Comparison of ENCODE assay signal across 8 cellular contexts in the genomic region with DNA sequence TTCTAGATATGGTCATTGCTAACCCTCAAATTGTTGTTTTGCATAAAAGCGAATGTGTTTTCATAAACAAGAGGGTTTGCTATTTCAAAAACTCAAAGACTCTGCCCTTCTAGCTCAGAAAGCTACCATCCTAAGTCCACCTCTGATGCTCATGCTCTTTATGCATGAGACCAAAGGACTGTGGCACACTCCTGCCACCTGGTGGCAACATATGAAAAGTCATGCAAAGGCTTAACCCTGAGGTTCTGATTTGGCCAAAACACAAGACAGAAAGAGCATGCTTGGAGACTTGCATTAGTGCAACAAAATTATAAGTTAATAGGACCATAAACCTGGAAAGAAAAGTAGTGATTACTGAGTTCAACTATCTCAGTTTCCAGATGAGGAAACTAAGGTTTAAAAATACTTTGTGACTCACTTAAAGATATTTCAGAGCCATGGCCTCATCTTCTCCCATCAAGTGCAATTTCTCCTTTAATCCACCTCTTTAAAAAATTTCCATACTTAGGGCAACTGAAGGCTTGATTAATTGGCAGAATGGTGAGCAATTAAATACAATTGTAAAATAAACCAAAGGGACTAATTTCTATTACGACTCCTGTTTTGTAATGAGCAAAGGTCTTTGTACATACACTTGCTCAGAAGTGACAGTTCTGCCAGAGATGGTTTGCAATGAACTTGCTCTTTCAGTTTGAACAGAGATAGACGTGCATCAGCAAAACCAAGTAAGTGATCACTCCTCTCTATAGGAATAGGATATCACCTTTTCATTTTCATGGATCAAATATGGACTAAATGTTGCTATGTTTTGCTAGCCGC.
DNase-seq lines count a peak whose midpoint lies in the region; ATAC-seq and TF ChIP-seq lines count a peak whose summit lies in the region.

No MANE protein-coding gene starts in this region.

- no peak for TF ChIP-seq EP300 in tibial nerve (IDR thresholded peaks at IDR 0.05)

- POLR2A ChIA-PET in PC-3 (lab: Charles Lee; ENCODE audit: unreplicated experiment) = no interaction called here

- H3K36me3 ChIP-seq in PC-3 (ENCODE audit: low read depth, low read length) (no peaks in the 10 kb centered on the region), tibial nerve (no peaks in the 10 kb centered on the region)

- H3K4me1 ChIP-seq in PC-3 (ENCODE audit: insufficient read depth, low read length) (peaks cover 6% of the 10 kb centered on the region; the same call in 1 of the 2 replicates), tibial nerve (peaks cover 0 to 16% (median 11%) of the 10 kb centered on the region in 4 donors)

- H3K27ac ChIP-seq in PC-3 (ENCODE audit: low read length) (no peak overlapping the region), tibial nerve (no peak overlapping the region)

- intact Hi-C loops in PC-3 (cut with micrococcal nuclease) = loop anchor here (2.0 to 10.0 kb wide), 4 partner anchors 308 to 1330 kb away; a partner anchor contains a TSS

- no peak for TF ChIP-seq POLR2A in tibial nerve (IDR thresholded peaks at IDR 0.05)

- BruUV-seq in PC-3 (replicated peaks; lab: Mats Ljungman, UMichigan) = no TSS peak

- H3K9me3 ChIP-seq in PC-3 (ENCODE audit: low read length) = no peaks in the 10 kb centered on the region
- H3K9me3 ChIP-seq in tibial nerve = no peaks in the 10 kb centered on the region

- H3K4me1 Mint-ChIP-seq in activated T-cell treated with anti-CD3 and anti-CD28 coated beads, Interleukin-2, amount 50 U/mL, for 72 hours (ENCODE audit: low read depth) = peaks cover 34% of the 10 kb centered on the region

- H3K27ac Mint-ChIP-seq in activated T-cell treated with anti-CD3 and anti-CD28 coated beads, Interleukin-2, amount 50 U/mL, for 72 hours = peak overlapping the region; percentile 43

- TF ChIP-seq CTCF in PC-3 (conservative IDR thresholded peaks at IDR 0.05; ENCODE audit: low read depth, low read length) (peak; percentile 88), fibroblast of the aortic adventitia (IDR thresholded peaks at IDR 0.05; ENCODE audit: insufficient read depth, low read length) (peak; percentile 90), tibial nerve (IDR thresholded peaks at IDR 0.05) (peak; percentile 78 to 88 (median 84))

- ATAC-seq in GM21737 (IDR thresholded peaks at IDR 0.05; ENCODE audit: unreplicated experiment) (peak; percentile 79), PC-3 (peak; percentile 88)
- ATAC-seq in activated T-cell treated with anti-CD3 and anti-CD28 coated beads, Interleukin-2, amount 50 U/mL, for 72 hours (replicated peaks in 1 of 2) = peak; percentile 41 to 50

- H4K20me1 ChIP-seq in PC-3 (ENCODE audit: low read length) = no peaks in the 10 kb centered on the region

- no peaks in the 10 kb centered on the region for H3K9me2 ChIP-seq in PC-3 (replicated peaks; ENCODE audit: low read length)

- H2AFZ ChIP-seq in PC-3 (ENCODE audit: low read length) = no peak overlapping the region

- H3K27me3 Mint-ChIP-seq in activated T-cell treated with anti-CD3 and anti-CD28 coated beads, Interleukin-2, amount 50 U/mL, for 72 hours (ENCODE audit: low read depth) = peaks cover 14% of the 10 kb centered on the region

- no peak overlapping the region for H3K4me2 ChIP-seq in PC-3 (ENCODE audit: low read length)

- H3F3A ChIP-seq in PC-3 (ENCODE audit: low read length, unreplicated experiment) = no peaks in the 10 kb centered on the region

- no peaks in the 10 kb centered on the region for H3K79me2 ChIP-seq in PC-3 (ENCODE audit: low read length)

- WGBS in tibial nerve, 2 donors = 65 to 69% methylated on average over 4 of the region's 4 CpGs

- H3K27me3 ChIP-seq in PC-3 (ENCODE audit: low read length) (no peaks in the 10 kb centered on the region), tibial nerve (no peaks in the 10 kb centered on the region)

- H3K4me3 ChIP-seq in Jurkat, Clone E6-1 (ENCODE audit: low read length) = no peak overlapping the region
- no peak overlapping the region for H3K4me3 ChIP-seq in PC-3 (ENCODE audit: low read length)
- H3K4me3 ChIP-seq in fibroblast of the aortic adventitia (ENCODE audit: low read depth, low read length) = no peak overlapping the region
- H3K4me3 ChIP-seq in tibial nerve = no peak overlapping the region

- CTCF ChIA-PET in PC-3 (lab: Charles Lee) = interaction anchor here (0.5 to 0.7 kb wide), 5 partner anchors 14 to 1345 kb away, joined by 3 read pairs; no protein-coding TSS in a partner anchor

- H3K9me3 Mint-ChIP-seq in activated T-cell treated with anti-CD3 and anti-CD28 coated beads, Interleukin-2, amount 50 U/mL, for 72 hours = no peaks in the 10 kb centered on the region

- in situ Hi-C loops in G401 (cut with HindIII; ENCODE audit: low sequenced_read_pairs) = no loop called here

- DNase-seq in G401 (ENCODE audit: low spot score) (peak; percentile 82), PC-3 (peak; percentile 84), fibroblast of the aortic adventitia (ENCODE audit: low read depth) (peak; percentile 89), nucleus accumbens (lab: John Stamatoyannopoulos, UW) (peak in 48 of 56 donors; percentile 5 to 86 (median 49)), tibial nerve (ENCODE audit: low spot score in 2 of 2) (peak; percentile 64 to 85)
- peak; percentile 73 for DNase-seq in Jurkat, Clone E6-1 (ENCODE audit: low read depth, low spot score)
- peak; percentile 67 to 72 for DNase-seq in activated T-cell treated with anti-CD3 and anti-CD28 coated beads, Interleukin-2, amount 50 U/mL, for 72 hours

- no peaks in the 10 kb centered on the region for H3K36me3 Mint-ChIP-seq in activated T-cell treated with anti-CD3 and anti-CD28 coated beads, Interleukin-2, amount 50 U/mL, for 72 hours (ENCODE audit: insufficient read depth in 2 of 2)

- H3K4me3 Mint-ChIP-seq in activated T-cell treated with anti-CD3 and anti-CD28 coated beads, Interleukin-2, amount 50 U/mL, for 72 hours = peak overlapping the region; percentile 12 to 74

- H3K9ac ChIP-seq in PC-3 (ENCODE audit: low read length) = no peak overlapping the region
